Comparison of ENCODE assay signal across 27 cellular contexts in the genomic region with DNA sequence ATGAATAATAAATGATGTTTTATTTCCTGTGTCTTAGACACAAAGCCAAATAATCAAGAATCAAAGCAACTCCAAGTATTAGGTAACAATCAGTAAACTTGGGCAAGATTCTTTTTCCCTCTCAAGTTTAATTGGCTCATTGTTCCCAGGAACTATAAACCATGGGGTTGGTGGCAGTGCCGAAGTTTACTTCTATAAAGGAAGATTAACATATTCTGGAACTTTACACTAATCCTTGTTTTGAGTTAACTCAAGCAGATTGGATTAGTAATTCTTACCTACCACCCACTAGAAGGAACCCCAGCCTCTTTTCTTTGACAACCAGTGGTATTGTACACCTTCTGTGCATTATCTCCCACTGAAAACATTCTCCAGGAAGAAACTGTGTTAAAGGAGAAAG.
"Had no signal": no experiment of that assay in that cellular context is flagged by ENCODE, and none has a peak within 500 bp of the region (broad histone marks: within the 10 kb centered on the region; RNA-seq: fewer than 3 reads in every experiment).

No MANE protein-coding gene starts in this region.

- H3K27me3 ChIP-seq: right lobe of liver, uterus had no signal

- H3K36me3 ChIP-seq: esophagus squamous epithelium, lower lobe of right lung, neutrophil, pancreas, right lobe of liver, suprapubic skin, transverse colon, upper lobe of right lung, uterus had no signal

- H3K27ac ChIP-seq: coronary artery, esophagus squamous epithelium, lower lobe of right lung, neutrophil, pancreas, right lobe of liver, suprapubic skin, transverse colon, upper lobe of right lung, uterus had no signal

- H3K36me3 Mint-ChIP-seq: immature natural killer cell, natural killer cell had no signal

- H3K4me1 ChIP-seq: esophagus squamous epithelium, lower lobe of right lung, suprapubic skin, transverse colon, upper lobe of right lung, uterus had no signal

- DNase-seq: dermis blood vessel endothelial cell; effector memory CD4-positive, alpha-beta T cell; erythroblast; esophagus squamous epithelium; foreskin melanocyte; glutamatergic neuron; hypothalamus; immature natural killer cell; islet precursor cell; kidney glomerular epithelial cell; left ventricle myocardium superior; lower lobe of right lung; natural killer cell; pancreas; right lobe of liver; small intestine; stimulated activated CD4-positive, alpha-beta T cell treated with anti-CD3 and anti-CD28 coated beads, Interleukin-15, amount 100 ng/mL, for 24 hours; stimulated activated CD4-positive, alpha-beta T cell treated with anti-CD3 and anti-CD28 coated beads, Interleukin-2, amount 100 ng/mL, for 48 hours; stimulated activated naive CD4-positive, alpha-beta T cell; stimulated activated naive CD8-positive, alpha-beta T cell treated with anti-CD3 and anti-CD28 coated beads, Interleukin-15, amount 100 ng/mL, for 72 hours; transverse colon; upper lobe of right lung; uterus had no signal

- H3K4me3 Mint-ChIP-seq: immature natural killer cell; natural killer cell; stimulated activated naive CD8-positive, alpha-beta T cell treated with anti-CD3 and anti-CD28 coated beads, Interleukin-15, amount 100 ng/mL, for 72 hours had no signal

- H3K9me3 ChIP-seq: esophagus squamous epithelium, lower lobe of right lung, neutrophil, pancreas, right lobe of liver, suprapubic skin, transverse colon, upper lobe of right lung, uterus had no signal

- H3K4me3 ChIP-seq: coronary artery, esophagus squamous epithelium, lower lobe of right lung, pancreas, right lobe of liver, suprapubic skin, transverse colon, upper lobe of right lung, uterus had no signal

- H3K4me1 Mint-ChIP-seq: immature natural killer cell, natural killer cell had no signal

- ATAC-seq: left ventricle myocardium superior; lower lobe of right lung; natural killer cell; pancreas; right lobe of liver; stimulated activated naive CD8-positive, alpha-beta T cell treated with anti-CD3 and anti-CD28 coated beads, Interleukin-15, amount 100 ng/mL, for 72 hours; upper lobe of right lung had no signal

- H3K27ac Mint-ChIP-seq: immature natural killer cell; natural killer cell; stimulated activated naive CD8-positive, alpha-beta T cell treated with anti-CD3 and anti-CD28 coated beads, Interleukin-15, amount 100 ng/mL, for 72 hours had no signal

- H3K9me3 Mint-ChIP-seq: natural killer cell; stimulated activated naive CD8-positive, alpha-beta T cell treated with anti-CD3 and anti-CD28 coated beads, Interleukin-15, amount 100 ng/mL, for 72 hours had no signal

- FAIRE-seq: endometrium, pancreas, small intestine had no signal
